In genomic region chr22:23260645-23261581, GRCh38 we compare ENCODE assay signal across 1 cellular context.
TF ChIP-seq lines count a peak whose summit lies in the region.

No MANE protein-coding gene starts in this region.

TF ChIP-seq in H1, 55 proteins besides CTCF, POLR2A, EP300 and RAD21:
- TF ChIP-seq CHD1 (IDR thresholded peaks at IDR 0.05; ENCODE audit: low read depth, low read length) (no peak), E2F6 (IDR thresholded peaks at IDR 0.05) (no peak), KDM5A (IDR thresholded peaks at IDR 0.05; ENCODE audit: low read length) (no peak), SP4 (IDR thresholded peaks at IDR 0.05; ENCODE audit: low read length) (no peak), SIN3A (conservative IDR thresholded peaks at IDR 0.05 in 1 of 2, IDR thresholded peaks at IDR 0.05 in 1 of 2; ENCODE audit: low read depth in 1 of 2, low read length in 2 of 2) (no peak), CTBP2 (IDR thresholded peaks at IDR 0.05; ENCODE audit: borderline replicate concordance, insufficient read depth, insufficient read length, low read length) (no peak), CBX8 (IDR thresholded peaks at IDR 0.05; ENCODE audit: borderline replicate concordance, low read depth, low read length) (no peak), NANOG (IDR thresholded peaks at IDR 0.05; ENCODE audit: insufficient read depth, low read depth, low read length, poor library complexity, severe bottlenecking) (no peak), SRF (IDR thresholded peaks at IDR 0.05; ENCODE audit: low read depth, low read length) (no peak)
